ENCODE assay signal across 28 cellular contexts in the genomic region with DNA sequence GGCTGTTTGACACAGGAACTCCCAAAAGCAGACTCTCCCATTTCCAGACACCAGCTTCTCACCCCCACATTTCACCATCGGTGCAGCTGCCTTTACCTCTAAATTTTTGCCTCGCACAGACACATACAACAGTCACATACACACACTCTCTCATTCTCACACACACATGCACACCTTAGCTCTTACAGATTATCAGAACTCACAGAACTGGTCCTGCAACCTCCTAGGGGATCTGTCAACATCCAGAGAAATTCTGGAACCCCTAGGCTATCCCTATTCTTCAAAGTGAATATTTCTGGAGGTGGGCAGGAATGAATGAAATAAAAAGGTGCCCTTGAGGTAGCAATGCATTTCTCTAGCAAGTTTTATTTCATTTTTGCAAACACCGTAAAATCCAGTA. TPM values are rescaled to one million over a fixed set of nuclear protein-coding genes. Genes with fewer than 3 reads are reported as not detected.
"Had no signal": no experiment of that assay in that cellular context is flagged by ENCODE, and none has a peak within 500 bp of the region (broad histone marks: within the 10 kb centered on the region; RNA-seq: fewer than 3 reads in every experiment).

No MANE protein-coding gene starts in this region.

- H3K9me3 ChIP-seq: esophagus muscularis mucosa, heart right ventricle, lower lobe of right lung, right lobe of liver had no signal

- DNase-seq: activated CD4-positive, alpha-beta T cell treated with anti-CD3 and anti-CD28 coated beads for 48 hours; activated CD4-positive, alpha-beta T cell treated with anti-CD3 and anti-CD28 coated beads, Interleukin-2, amount 50 U/mL, for 48 hours; activated CD8-positive, alpha-beta memory T cell treated with anti-CD3 and anti-CD28 coated beads for 24 hours; activated effector memory CD4-positive, alpha-beta T cell treated with Interleukin-2 at 50 U/mL for 16 hours; activated naive CD4-positive, alpha-beta T cell treated with Interleukin-2 at 50 U/mL for 16 hours; aorta; brain microvascular endothelial cell; central memory CD4-positive, alpha-beta T cell; heart right ventricle; lower lobe of right lung; mesenchymal stem cell; naive thymus-derived CD8-positive, alpha-beta T cell; occipital lobe; right lobe of liver; stimulated activated CD4-positive, alpha-beta T cell treated with anti-CD3 and anti-CD28 coated beads, Interleukin-12 subunit alpha, Interleukin-12 subunit beta, amount 100 ng/mL, for 4 hours; stimulated activated CD4-positive, alpha-beta T cell treated with anti-CD3 and anti-CD28 coated beads, Interleukin-4, amount 100 ng/mL, for 24 hours; substantia nigra; T-helper 9 cell; WERI-Rb-1 had no signal

- ATAC-seq: activated CD4-positive, CD25-positive, alpha-beta regulatory T cell treated with anti-CD3 and anti-CD28 coated beads, Interleukin-2, amount 50 U/mL, for 24 hours; heart right ventricle; left lobe of liver; lower lobe of right lung; naive thymus-derived CD8-positive, alpha-beta T cell; right lobe of liver had no signal

- H3K4me3 ChIP-seq: esophagus muscularis mucosa, heart right ventricle, lower lobe of right lung, right lobe of liver, skin epidermis had no signal

- H3K9me3 Mint-ChIP-seq: naive thymus-derived CD8-positive, alpha-beta T cell; neural progenitor cell; stimulated activated effector memory CD8-positive, alpha-beta T cell treated with anti-CD3 and anti-CD28 coated beads, Interleukin-12 subunit alpha, Interleukin-12 subunit beta, amount 100 ng/mL, for 72 hours; stimulated activated naive CD8-positive, alpha-beta T cell treated with anti-CD3 and anti-CD28 coated beads, Interleukin-15, Interleukin-2, amounts not matched to agents 100 ng/mL and 50 ng/mL, for 24 hours had no signal

- H3K27ac Mint-ChIP-seq: activated naive CD8-positive, alpha-beta T cell; naive thymus-derived CD8-positive, alpha-beta T cell; neural progenitor cell; stimulated activated effector memory CD8-positive, alpha-beta T cell treated with anti-CD3 and anti-CD28 coated beads, Interleukin-12 subunit alpha, Interleukin-12 subunit beta, amount 100 ng/mL, for 72 hours; stimulated activated naive CD8-positive, alpha-beta T cell treated with anti-CD3 and anti-CD28 coated beads, Interleukin-15, Interleukin-2, amounts not matched to agents 100 ng/mL and 50 ng/mL, for 24 hours had no signal

- H3K4me1 ChIP-seq: foreskin keratinocyte, lower lobe of right lung, right lobe of liver had no signal

- H2AFZ ChIP-seq: neural progenitor cell had no signal

- H3K27ac ChIP-seq: brain microvascular endothelial cell, esophagus muscularis mucosa, foreskin keratinocyte, heart right ventricle, lower lobe of right lung, neural progenitor cell, right lobe of liver, skin epidermis, WERI-Rb-1 had no signal

- H3K4me3 Mint-ChIP-seq: activated naive CD8-positive, alpha-beta T cell; stimulated activated effector memory CD8-positive, alpha-beta T cell treated with anti-CD3 and anti-CD28 coated beads, Interleukin-12 subunit alpha, Interleukin-12 subunit beta, amount 100 ng/mL, for 72 hours; stimulated activated naive CD8-positive, alpha-beta T cell treated with anti-CD3 and anti-CD28 coated beads, Interleukin-15, Interleukin-2, amounts not matched to agents 100 ng/mL and 50 ng/mL, for 24 hours had no signal

- H3K36me3 ChIP-seq: brain microvascular endothelial cell, esophagus muscularis mucosa, heart right ventricle, lower lobe of right lung, neural progenitor cell, right lobe of liver, WERI-Rb-1 had no signal

- H3K36me3 Mint-ChIP-seq: activated naive CD8-positive, alpha-beta T cell; stimulated activated effector memory CD8-positive, alpha-beta T cell treated with anti-CD3 and anti-CD28 coated beads, Interleukin-12 subunit alpha, Interleukin-12 subunit beta, amount 100 ng/mL, for 72 hours had no signal

RNA-seq across cellular contexts. Expression of a gene that starts 4.1 kb away (rescaled TPM):
- total RNA-seq: left lobe of liver; naive thymus-derived CD8-positive, alpha-beta T cell had no signal
- polyA plus RNA-seq: aorta; naive thymus-derived CD8-positive, alpha-beta T cell had no signal
